9 cellular contexts compared by ENCODE assay signal in the genomic region with DNA sequence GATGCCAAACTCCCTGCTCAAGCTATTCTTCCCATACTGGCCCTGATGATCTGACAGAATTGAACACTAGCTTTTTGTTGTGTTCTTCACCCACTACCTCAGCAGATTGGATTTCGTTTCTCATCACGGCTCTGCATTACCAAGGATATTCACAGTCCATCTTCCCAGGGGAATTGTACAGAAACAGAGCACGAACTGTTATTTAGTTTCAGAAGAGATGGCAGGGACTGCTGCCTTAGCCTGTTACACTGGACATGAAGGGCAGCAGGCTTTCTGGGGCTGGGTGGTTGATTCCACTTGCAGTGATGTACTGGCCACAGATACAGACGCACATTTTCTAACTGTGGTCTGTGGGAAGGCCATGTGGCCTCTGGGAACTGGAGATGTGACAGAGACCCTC.
DNase-seq lines count a peak whose midpoint lies in the region; ATAC-seq and TF ChIP-seq lines count a peak whose summit lies in the region.
"Had no signal": no experiment of that assay in that cellular context is flagged by ENCODE, and none has a peak within 500 bp of the region (broad histone marks: within the 10 kb centered on the region; RNA-seq: fewer than 3 reads in every experiment).

No MANE protein-coding gene starts in this region.

- no peaks in the 10 kb centered on the region for H3K9me3 ChIP-seq in BLaER1
- no peaks in the 10 kb centered on the region for H3K9me3 ChIP-seq in Loucy (ENCODE audit: insufficient read depth, low read depth, low read length)

- no peak overlapping the region for H3K4me3 ChIP-seq in BLaER1
- H3K4me3 ChIP-seq in Loucy (ENCODE audit: low read length, poor library complexity, severe bottlenecking), result no peak overlapping the region

- peaks cover 86% of the 10 kb centered on the region for H3K4me1 Mint-ChIP-seq in chondrocyte (ENCODE audit: low read depth)
- H3K4me1 Mint-ChIP-seq in natural killer cell, result peaks cover 56 to 68% of the 10 kb centered on the region in 2 donors

- H3K27me3 ChIP-seq in BLaER1, result no peaks in the 10 kb centered on the region
- H3K27me3 ChIP-seq in Loucy (ENCODE audit: insufficient read depth, low read length, poor library complexity, severe bottlenecking), result no peaks in the 10 kb centered on the region

- no peaks in the 10 kb centered on the region for H3K9me2 ChIP-seq in Loucy (replicated peaks; ENCODE audit: low read depth, low read length)

- H3K36me3 ChIP-seq in BLaER1, result peaks cover 56% of the 10 kb centered on the region
- peaks cover 24% of the 10 kb centered on the region; the same call in 1 of the 2 replicates for H3K36me3 ChIP-seq in Loucy (ENCODE audit: insufficient read depth, low read length)

- DNase-seq in chondrocyte (ENCODE audit: low spot score) (no peak), natural killer cell (no peak), iPS-NIHi7 (ENCODE audit: extremely low spot score) (no peak), DMS53 (lab: John Stamatoyannopoulos, UW) (no peak), NCI-H2081 treated with DMSO at 0.1 percent for 48 hours (lab: John Stamatoyannopoulos, UW) (no peak)
- DNase-seq: NCI-H510A treated with DMSO at 0.1 percent for 48 hours had no signal

- H3K4me2 ChIP-seq in BLaER1 (peak overlapping the region; percentile 39), Loucy (ENCODE audit: low read depth, low read length, poor library complexity, severe bottlenecking) (peak overlapping the region; percentile 17)

- peaks cover 19% of the 10 kb centered on the region; the same call in 1 of the 2 replicates for H3K79me2 ChIP-seq in Loucy (ENCODE audit: insufficient read depth, low read length)

- no peak for ATAC-seq in natural killer cell
- no peak for ATAC-seq in GM21381 (IDR thresholded peaks at IDR 0.05; ENCODE audit: unreplicated experiment)

- H2AFZ ChIP-seq in Loucy (ENCODE audit: low read length), result no peak overlapping the region

- H3K36me3 Mint-ChIP-seq in chondrocyte (ENCODE audit: low read depth), result peaks cover 10% of the 10 kb centered on the region
- peaks cover 7% of the 10 kb centered on the region for H3K36me3 Mint-ChIP-seq in natural killer cell

- H3F3A ChIP-seq in Loucy (ENCODE audit: low read depth), result no peaks in the 10 kb centered on the region

- H4K20me1 ChIP-seq in BLaER1 (peaks cover 97% of the 10 kb centered on the region), Loucy (ENCODE audit: insufficient read depth, low read length, poor library complexity, severe bottlenecking) (no peaks in the 10 kb centered on the region)

- no peak overlapping the region for H3K27ac ChIP-seq in BLaER1

- H3K27me3 Mint-ChIP-seq in chondrocyte (ENCODE audit: low read depth), result no peaks in the 10 kb centered on the region
- no peaks in the 10 kb centered on the region for H3K27me3 Mint-ChIP-seq in natural killer cell (ENCODE audit: low read depth in 2 of 2)

- H3K9me3 Mint-ChIP-seq in chondrocyte (ENCODE audit: low read depth), result no peaks in the 10 kb centered on the region
- H3K9me3 Mint-ChIP-seq in natural killer cell, result no peaks in the 10 kb centered on the region

- intact Hi-C loops in natural killer cell (cut with micrococcal nuclease), result no loop called here

- H3K27ac Mint-ChIP-seq in chondrocyte (ENCODE audit: unreplicated experiment) (peak overlapping the region; percentile 96), natural killer cell (peak overlapping the region; percentile 34 to 83)

- H3K9ac ChIP-seq in BLaER1, result no peak overlapping the region
- peak overlapping the region; percentile 24 for H3K9ac ChIP-seq in Loucy (ENCODE audit: low read depth, low read length, poor library complexity, severe bottlenecking)

- no peak overlapping the region for H3K4me3 Mint-ChIP-seq in chondrocyte (ENCODE audit: unreplicated experiment)
- H3K4me3 Mint-ChIP-seq in natural killer cell, result no peak overlapping the region

- TF ChIP-seq CTCF in Loucy (conservative IDR thresholded peaks at IDR 0.05; ENCODE audit: low read length) (no peak), chondrocyte (IDR thresholded peaks at IDR 0.05) (no peak), natural killer cell (IDR thresholded peaks at IDR 0.05) (no peak)

- H3K4me1 ChIP-seq in BLaER1 (peaks cover 66% of the 10 kb centered on the region), Loucy (ENCODE audit: insufficient read depth, low read length, poor library complexity, severe bottlenecking) (peaks cover 50% of the 10 kb centered on the region)
